Comparison of ENCODE assay signal across 8 cellular contexts in genomic region chr6:29976588-29977424, GRCh38. TPM values are rescaled to one million over a fixed set of nuclear protein-coding genes. Genes with fewer than 3 reads are reported as not detected.
DNase-seq lines count a peak whose midpoint lies in the region; ATAC-seq and TF ChIP-seq lines count a peak whose summit lies in the region.

No MANE protein-coding gene starts in this region.

- H3K4me1 ChIP-seq in HCT116 (ENCODE audit: control insufficient read depth in 1 of 2, insufficient read depth in 2 of 2, low read length in 2 of 2) = peaks cover 7 to 20% of the 10 kb centered on the region in 2 experiments

- H3K4me3 ChIP-seq in HCT116 (replicated peaks in 1 of 2; ENCODE audit: low read depth in 1 of 2, low read length in 2 of 2) (peak overlapping the region; percentile 53 to 58), skin epidermis (peak overlapping the region; percentile 25 to 51 (median 37))

- TSS peak; percentile 54 for BruUV-seq in HCT116 (replicated peaks; lab: Mats Ljungman, UMichigan)

- H3K9ac ChIP-seq in HCT116 (ENCODE audit: low read length) = peak overlapping the region; percentile 66

- peak; percentile 10 to 31 (median 31); a peak in 3 of 6 replicates for TF ChIP-seq CTCF in HCT116 (IDR thresholded peaks at IDR 0.05 in 2 of 3, conservative IDR thresholded peaks at IDR 0.05 in 1 of 3; ENCODE audit: borderline replicate concordance in 1 of 3, insufficient read depth in 1 of 3, low read depth in 2 of 3, low read length in 2 of 3)

- H3K27ac ChIP-seq in HCT116 (ENCODE audit: low read depth, low read length) (peak overlapping the region; percentile 89), skin epidermis (peak overlapping the region in 16 of 21 experiments; percentile 39 to 90 (median 72))

- no peaks in the 10 kb centered on the region for H3K27me3 ChIP-seq in HCT116 (ENCODE audit: insufficient read depth, low read length)

- TF ChIP-seq RAD21 in HCT116 (IDR thresholded peaks at IDR 0.05; ENCODE audit: low read depth) = peak; percentile 34; the same call in 1 of the 2 replicates

- H3K79me2 ChIP-seq in HCT116 (ENCODE audit: insufficient read depth, low read length) = no peaks in the 10 kb centered on the region

- no peaks in the 10 kb centered on the region for H3K9me2 ChIP-seq in HCT116 (ENCODE audit: insufficient read depth)

- RAD21 ChIA-PET in HCT116 (lab: Charles Lee; ENCODE audit: low non-redundant PET in 1 of 2, low total read pairs in 2 of 2, uncharacterized antibody in 2 of 2, unreplicated experiment in 2 of 2) = no interaction called here

- no peaks in the 10 kb centered on the region for H3K9me3 ChIP-seq in HCT116 (ENCODE audit: control insufficient read depth in 1 of 2, insufficient read depth in 1 of 2, low read depth in 1 of 2, low read length in 2 of 2)

- ATAC-seq in HCT116 = peak; percentile 86
- ATAC-seq in activated CD4-positive, CD25-positive, alpha-beta regulatory T cell treated with anti-CD3 and anti-CD28 coated beads, Interleukin-2, amount 50 U/mL, for 24 hours = peak; percentile 83 to 85
- no peak for ATAC-seq in GM19397 (IDR thresholded peaks at IDR 0.05; ENCODE audit: unreplicated experiment)

- H3K36me3 ChIP-seq in HCT116 (ENCODE audit: control insufficient read depth in 1 of 2, insufficient read depth in 2 of 2, low read length in 2 of 2) = no peaks in the 10 kb centered on the region

- H4K20me1 ChIP-seq in HCT116 (ENCODE audit: insufficient read depth) = no peaks in the 10 kb centered on the region

- DNase-seq in DMS114 treated with DMSO at 0.1 percent for 48 hours (lab: John Stamatoyannopoulos, UW; ENCODE audit: unreplicated experiment) (peak; percentile 72), HCT116 (ENCODE audit: low read depth, low spot score) (peak; percentile 57), NCI-H2081 (lab: John Stamatoyannopoulos, UW) (peak; percentile 60 to 78), cerebellar cortex (ENCODE audit: low spot score) (peak; percentile 71), iris pigment epithelial cell (ENCODE audit: low read depth) (peak; percentile 74)

- POLR2A ChIA-PET in HCT116 (lab: Charles Lee) = interaction anchor here (0.8 to 2.1 kb wide), 4 partner anchors 9 to 19 kb away, joined by 4 to 9 read pairs (median 6); no protein-coding TSS in a partner anchor

- intact Hi-C loops in HCT116 (cut with micrococcal nuclease) = no loop called here

- CTCF ChIA-PET in HCT116 (lab: Charles Lee) = no interaction called here

- TF ChIP-seq POLR2A in HCT116 (IDR thresholded peaks at IDR 0.05; ENCODE audit: borderline replicate concordance, extremely low read depth, insufficient read depth, insufficient read length) = no peak

- H2AFZ ChIP-seq in HCT116 (ENCODE audit: low read depth, low read length, poor library complexity, severe bottlenecking) = peak overlapping the region; percentile 24

- H3K4me2 ChIP-seq in HCT116 (ENCODE audit: low read length) = peak overlapping the region; percentile 88

TF ChIP-seq in HCT116, 20 proteins besides CTCF, POLR2A, EP300 and RAD21:
- peak; percentile 63; the same call in 1 of the 2 replicates for TF ChIP-seq ZFX (IDR thresholded peaks at IDR 0.05)
- TF ChIP-seq FOSL1 (IDR thresholded peaks at IDR 0.05; ENCODE audit: low read depth) = no peak
- TF ChIP-seq JUND (IDR thresholded peaks at IDR 0.05) = no peak
- no peak for TF ChIP-seq CEBPB (IDR thresholded peaks at IDR 0.05; ENCODE audit: low read depth)
- no peak for TF ChIP-seq ELF1 (IDR thresholded peaks at IDR 0.05; ENCODE audit: borderline replicate concordance, low read depth)
- TF ChIP-seq MAX (IDR thresholded peaks at IDR 0.05) = peak; percentile 71; the same call in 1 of the 2 replicates
- no peak for TF ChIP-seq REST (IDR thresholded peaks at IDR 0.05; ENCODE audit: low read depth)
- TF ChIP-seq YY1 (IDR thresholded peaks at IDR 0.05; ENCODE audit: extremely low read depth, insufficient replicate concordance, low read depth, low read length) = no peak
- TF ChIP-seq SP1 (IDR thresholded peaks at IDR 0.05; ENCODE audit: low read depth) = no peak
- peak; percentile 69 for TF ChIP-seq POLR2AphosphoS5 (IDR thresholded peaks at IDR 0.05; ENCODE audit: low read depth, low read length)
- TF ChIP-seq EZH2phosphoT487 (IDR thresholded peaks at IDR 0.05; ENCODE audit: borderline replicate concordance) = no peak
- no peak for TF ChIP-seq ZNF274 (IDR thresholded peaks at IDR 0.05; ENCODE audit: low read depth, low read length)
- TF ChIP-seq ZBTB33 (IDR thresholded peaks at IDR 0.05; ENCODE audit: extremely low read depth, insufficient replicate concordance, low read length) = no peak
- TF ChIP-seq EZH2 (IDR thresholded peaks at IDR 0.05) = no peak
- peak; percentile 12 for TF ChIP-seq TCF7L2 (IDR thresholded peaks at IDR 0.05; ENCODE audit: borderline replicate concordance, extremely low read depth, insufficient read depth, insufficient read length)
- 0 out of 2 replicates have a peak, but pooled peaks have one; percentile 28 for TF ChIP-seq EGR1 (IDR thresholded peaks at IDR 0.05; ENCODE audit: low read depth)
- no peak for TF ChIP-seq SRF (IDR thresholded peaks at IDR 0.05; ENCODE audit: low read depth)
- TF ChIP-seq CBX3 (IDR thresholded peaks at IDR 0.05; ENCODE audit: low read depth) = no peak
- TF ChIP-seq ATF3 (IDR thresholded peaks at IDR 0.05) = no peak
- TF ChIP-seq SIN3A (IDR thresholded peaks at IDR 0.05; ENCODE audit: low read depth) = no peak
TF ChIP-seq in HCT116: peak in this region for 5.

RNA-seq across cellular contexts. Expression of gene HLA-A, which starts 34.5 kb away (rescaled TPM):
- total RNA-seq in HCT116 (2021; ENCODE audit: unreplicated experiment) = 251 TPM
- 534 and 638 TPM in 2 replicates for polyA plus RNA-seq in HCT116 (2012)
